ENCODE assay signal across 30 cellular contexts in genomic region chr12:117226505-117226904, GRCh38.
"Had no signal": no experiment of that assay in that cellular context is flagged by ENCODE, and none has a peak within 500 bp of the region (broad histone marks: within the 10 kb centered on the region; RNA-seq: fewer than 3 reads in every experiment).

No MANE protein-coding gene starts in this region.

- H3K27ac ChIP-seq: adrenal gland, SK-N-MC, VCaP had no signal

- FAIRE-seq: colon, RCC 7860, TTC549 had no signal

- ATAC-seq: T-cell had no signal

- H3K36me3 Mint-ChIP-seq: activated CD4-positive, alpha-beta memory T cell treated with anti-CD3 and anti-CD28 coated beads for 36 hours; activated naive CD8-positive, alpha-beta T cell treated with anti-CD3 and anti-CD28 coated beads, Interleukin-2, amount 10 ng/mL, durations not matched to agents 7 days and 5 days; T-cell had no signal

- H3K9me3 ChIP-seq: adrenal gland had no signal

- H3K4me1 ChIP-seq: adrenal gland had no signal

- H3K4me3 Mint-ChIP-seq: activated CD4-positive, alpha-beta memory T cell treated with anti-CD3 and anti-CD28 coated beads for 36 hours; activated CD4-positive, alpha-beta T cell treated with anti-CD3 and anti-CD28 coated beads, Interleukin-2, amount 10 ng/mL, durations not matched to agents 7 days and 5 days; activated naive CD8-positive, alpha-beta T cell treated with anti-CD3 and anti-CD28 coated beads, Interleukin-2, amount 10 ng/mL, durations not matched to agents 7 days and 5 days; T-cell had no signal

- H3K27ac Mint-ChIP-seq: activated CD4-positive, alpha-beta memory T cell treated with anti-CD3 and anti-CD28 coated beads for 36 hours; activated CD4-positive, alpha-beta T cell treated with anti-CD3 and anti-CD28 coated beads, Interleukin-2, amount 10 ng/mL, durations not matched to agents 7 days and 5 days; activated naive CD8-positive, alpha-beta T cell treated with anti-CD3 and anti-CD28 coated beads, Interleukin-2, amount 10 ng/mL, durations not matched to agents 7 days and 5 days; activated T-helper 2 cell treated with anti-CD3 and anti-CD28 coated beads, Interferon-gamma antibody, Interleukin-2, Interleukin-4, amounts not matched to agents 10 μg/mL and 5 μg/mL and 100 μg/mL, durations not matched to agents 14 hours and 24 hours and 36 hours; T-cell had no signal

- DNase-seq: activated CD4-positive, alpha-beta memory T cell treated with anti-CD3 and anti-CD28 coated beads for 36 hours; activated CD4-positive, alpha-beta T cell treated with anti-CD3 and anti-CD28 coated beads, Interleukin-2, amount 10 ng/mL, durations not matched to agents 7 days and 5 days; activated CD4-positive, CD25-positive, alpha-beta regulatory T cell; activated CD8-positive, alpha-beta memory T cell treated with anti-CD3 and anti-CD28 coated beads for 24 hours; activated gamma-delta T cell treated with Interleukin-2 at 50 U/mL for 16 hours; activated naive CD4-positive, alpha-beta T cell treated with anti-CD3 and anti-CD28 coated beads, Interleukin-2, amount 50 U/mL, for 16 hours; activated naive CD8-positive, alpha-beta T cell treated with anti-CD3 and anti-CD28 coated beads, Interleukin-2, amount 10 ng/mL, durations not matched to agents 7 days and 5 days; activated T-cell treated with anti-CD3 and anti-CD28 coated beads, Interleukin-2, amount 50 U/mL, for 48 hours; adrenal gland; anterior cingulate cortex; cerebellar nuclear complex; NCI-H1048; NCI-H146; NCI-H187 treated with DMSO at 0.1 percent for 48 hours; NCI-H2081 treated with DMSO at 0.1 percent for 48 hours; NCI-H2171; NCI-H2227 treated with DMSO at 0.1 percent for 48 hours; NCI-H446 treated with DMSO at 0.1 percent for 48 hours; NCI-H524 treated with DMSO at 0.1 percent for 48 hours; NCI-H748 treated with DMSO at 0.1 percent for 48 hours; SIG-M5; T-cell; T-helper 2 cell; T1000 had no signal

- H3K4me1 Mint-ChIP-seq: activated CD4-positive, alpha-beta T cell treated with anti-CD3 and anti-CD28 coated beads, Interleukin-2, amount 10 ng/mL, durations not matched to agents 7 days and 5 days; activated naive CD8-positive, alpha-beta T cell treated with anti-CD3 and anti-CD28 coated beads, Interleukin-2, amount 10 ng/mL, durations not matched to agents 7 days and 5 days; T-cell had no signal

- H3K4me3 ChIP-seq: adrenal gland, SK-N-MC had no signal

- H3K9me3 Mint-ChIP-seq: activated CD4-positive, alpha-beta memory T cell treated with anti-CD3 and anti-CD28 coated beads for 36 hours; activated CD4-positive, alpha-beta T cell treated with anti-CD3 and anti-CD28 coated beads, Interleukin-2, amount 10 ng/mL, durations not matched to agents 7 days and 5 days; activated naive CD8-positive, alpha-beta T cell treated with anti-CD3 and anti-CD28 coated beads, Interleukin-2, amount 10 ng/mL, durations not matched to agents 7 days and 5 days; activated T-helper 2 cell treated with anti-CD3 and anti-CD28 coated beads, Interferon-gamma antibody, Interleukin-2, Interleukin-4, amounts not matched to agents 10 μg/mL and 5 μg/mL and 100 μg/mL, durations not matched to agents 14 hours and 24 hours and 36 hours; T-cell had no signal

- H3K36me3 ChIP-seq: adrenal gland had no signal
